Comparison of ENCODE assay signal across 1 cellular context in genomic region chr4:56799291-56799823, GRCh38.
TF ChIP-seq lines count a peak whose summit lies in the region.

No MANE protein-coding gene starts in this region.

TF ChIP-seq in GM23338, 12 proteins besides CTCF, POLR2A, EP300 and RAD21 (continued from another document):
- TF ChIP-seq ZNF462 (CRISPR knock-in tag; IDR thresholded peaks at IDR 0.05) (no peak), EZH2 (IDR thresholded peaks at IDR 0.05; ENCODE audit: low read depth, unreplicated experiment) (no peak), REST (IDR thresholded peaks at IDR 0.05; ENCODE audit: unreplicated experiment) (no peak), ZNF331 (CRISPR knock-in tag; IDR thresholded peaks at IDR 0.05; ENCODE audit: low read depth) (no peak)
